In genomic region chr15:66760968-66761722, GRCh38 we compare ENCODE assay signal across 11 cellular contexts. TPM values are rescaled to one million over a fixed set of nuclear protein-coding genes. Genes with fewer than 3 reads are reported as not detected.
DNase-seq lines count a peak whose midpoint lies in the region; ATAC-seq and TF ChIP-seq lines count a peak whose summit lies in the region.
"Had no signal": no experiment of that assay in that cellular context is flagged by ENCODE, and none has a peak within 500 bp of the region (broad histone marks: within the 10 kb centered on the region; RNA-seq: fewer than 3 reads in every experiment).

No MANE protein-coding gene starts in this region.

- CTCF ChIA-PET in activated CD8-positive, alpha-beta T cell treated with anti-CD3 and anti-CD28 coated beads for 36 hours (lab: Charles Lee) = interaction anchor here (1.0 kb wide), 1 partner anchor 14 kb away, joined by 4 read pairs; no protein-coding TSS in a partner anchor

- ATAC-seq in heart left ventricle (peak in 3 of 4 donors; percentile 3 to 44 (median 14)), HG02678 (IDR thresholded peaks at IDR 0.05; ENCODE audit: unreplicated experiment) (no peak)
- ATAC-seq in activated CD8-positive, alpha-beta T cell treated with anti-CD3 and anti-CD28 coated beads for 36 hours = no peak
- ATAC-seq: activated CD8-positive, alpha-beta memory T cell treated with anti-CD3 and anti-CD28 coated beads, Interleukin-2, amount 10 ng/mL, durations not matched to agents 7 days and 5 days had no signal

- peak in 1 of 2 donors; percentile 7 for TF ChIP-seq POLR2A in heart left ventricle (IDR thresholded peaks at IDR 0.05)

- DNase-seq in heart left ventricle (peak in 3 of 5 donors; percentile 24 to 57 (median 35)), cardiac septum (ENCODE audit: low spot score) (no peak), endothelial cell (ENCODE audit: low spot score) (peak; percentile 16), nephron progenitor cell (no peak), SW 1271 (lab: John Stamatoyannopoulos, UW) (no peak)
- DNase-seq in stimulated activated CD4-positive, alpha-beta T cell treated with anti-CD3 and anti-CD28 coated beads, Interleukin-2, amount 100 ng/mL, for 24 hours = no peak
- DNase-seq in activated CD8-positive, alpha-beta T cell treated with anti-CD3 and anti-CD28 coated beads for 36 hours = no peak
- DNase-seq: activated CD8-positive, alpha-beta memory T cell treated with anti-CD3 and anti-CD28 coated beads, Interleukin-2, amount 10 ng/mL, durations not matched to agents 7 days and 5 days; NCI-H345; SK-N-SH had no signal

- H3K36me3 Mint-ChIP-seq in endothelial cell (ENCODE audit: low read depth, unreplicated experiment) = peaks cover 4% of the 10 kb centered on the region
- H3K36me3 Mint-ChIP-seq in nephron progenitor cell (ENCODE audit: low read depth) = peaks cover 20% of the 10 kb centered on the region
- H3K36me3 Mint-ChIP-seq in activated CD8-positive, alpha-beta T cell treated with anti-CD3 and anti-CD28 coated beads for 36 hours (ENCODE audit: low read depth) = no peaks in the 10 kb centered on the region
- H3K36me3 Mint-ChIP-seq: activated CD8-positive, alpha-beta memory T cell treated with anti-CD3 and anti-CD28 coated beads, Interleukin-2, amount 10 ng/mL, durations not matched to agents 7 days and 5 days had no signal

- WGBS in heart left ventricle, 4 donors = 43 to 52% (median 47%) methylated on average over 16 of the region's 16 CpGs

- H3K4me1 ChIP-seq in heart left ventricle = peaks cover 13 to 96% (median 67%) of the 10 kb centered on the region in 12 donors

- H3K4me3 Mint-ChIP-seq in endothelial cell (ENCODE audit: unreplicated experiment) (peak overlapping the region; percentile 22), nephron progenitor cell (no peak overlapping the region)
- no peak overlapping the region for H3K4me3 Mint-ChIP-seq in activated CD8-positive, alpha-beta T cell treated with anti-CD3 and anti-CD28 coated beads for 36 hours
- H3K4me3 Mint-ChIP-seq: activated CD8-positive, alpha-beta memory T cell treated with anti-CD3 and anti-CD28 coated beads, Interleukin-2, amount 10 ng/mL, durations not matched to agents 7 days and 5 days had no signal

- no peak overlapping the region for H3K4me3 ChIP-seq in heart left ventricle

- TF ChIP-seq CTCF in heart left ventricle (IDR thresholded peaks at IDR 0.05) = no peak
- no peak for TF ChIP-seq CTCF in endothelial cell (IDR thresholded peaks at IDR 0.05; ENCODE audit: unreplicated experiment)
- TF ChIP-seq CTCF in nephron progenitor cell (IDR thresholded peaks at IDR 0.05) = no peak
- TF ChIP-seq CTCF in activated CD8-positive, alpha-beta T cell treated with anti-CD3 and anti-CD28 coated beads for 36 hours (IDR thresholded peaks at IDR 0.05) = no peak

- intact Hi-C loops in heart left ventricle (cut with DNase I) = loop anchor here in 4 of 10 donors (5.0 kb wide), 2 partner anchors 54 to 59 kb away; partner anchors contain the start of gene SMAD6 (in 2 of the 4)
- intact Hi-C loops in cardiac septum (cut with DNase I) = no loop called here
- intact Hi-C loops in activated CD8-positive, alpha-beta T cell treated with anti-CD3 and anti-CD28 coated beads for 36 hours (cut with micrococcal nuclease) = no loop called here

- peaks cover 66% of the 10 kb centered on the region for H3K4me1 Mint-ChIP-seq in endothelial cell (ENCODE audit: unreplicated experiment)
- peaks cover 67% of the 10 kb centered on the region for H3K4me1 Mint-ChIP-seq in nephron progenitor cell
- H3K4me1 Mint-ChIP-seq in activated CD8-positive, alpha-beta T cell treated with anti-CD3 and anti-CD28 coated beads for 36 hours (ENCODE audit: low read depth) = peaks cover 4% of the 10 kb centered on the region

- H3K9me3 ChIP-seq in heart left ventricle = no peaks in the 10 kb centered on the region
- H3K9me3 ChIP-seq: SK-N-SH had no signal

- H3K27ac ChIP-seq in heart left ventricle = peak overlapping the region; percentile 40 to 96 (median 82)

- H3K27ac Mint-ChIP-seq in endothelial cell (ENCODE audit: unreplicated experiment) = peak overlapping the region; percentile 97
- H3K27ac Mint-ChIP-seq in nephron progenitor cell = peak overlapping the region; percentile 83
- H3K27ac Mint-ChIP-seq in activated CD8-positive, alpha-beta T cell treated with anti-CD3 and anti-CD28 coated beads for 36 hours = no peak overlapping the region
- H3K27ac Mint-ChIP-seq: activated CD8-positive, alpha-beta memory T cell treated with anti-CD3 and anti-CD28 coated beads, Interleukin-2, amount 10 ng/mL, durations not matched to agents 7 days and 5 days had no signal

- POLR2A ChIA-PET in activated CD8-positive, alpha-beta T cell treated with anti-CD3 and anti-CD28 coated beads for 36 hours (lab: Charles Lee) = no interaction called here

- no peaks in the 10 kb centered on the region for H3K36me3 ChIP-seq in heart left ventricle

- H3K9me3 Mint-ChIP-seq in endothelial cell (ENCODE audit: unreplicated experiment) = no peaks in the 10 kb centered on the region
- no peaks in the 10 kb centered on the region for H3K9me3 Mint-ChIP-seq in nephron progenitor cell
- no peaks in the 10 kb centered on the region for H3K9me3 Mint-ChIP-seq in activated CD8-positive, alpha-beta T cell treated with anti-CD3 and anti-CD28 coated beads for 36 hours

- peaks cover 2% of the 10 kb centered on the region for H3K27me3 Mint-ChIP-seq in endothelial cell (ENCODE audit: unreplicated experiment)
- H3K27me3 Mint-ChIP-seq in nephron progenitor cell (ENCODE audit: low read depth, poor library complexity) = peaks cover 3% of the 10 kb centered on the region
- peaks cover 26% of the 10 kb centered on the region for H3K27me3 Mint-ChIP-seq in activated CD8-positive, alpha-beta T cell treated with anti-CD3 and anti-CD28 coated beads for 36 hours

- peaks cover 0 to 5% (median 0%) of the 10 kb centered on the region in 9 donors for H3K27me3 ChIP-seq in heart left ventricle

RNA-seq across cellular contexts. Expression of gene SMAD6, which starts 59.1 kb away (rescaled TPM):
- total RNA-seq in heart left ventricle = 10 to 100 TPM; 14.4 to 65.9 (median 20.8) TPM
- 10 to 100 TPM; 10.4 to 19.0 TPM for polyA plus RNA-seq in heart left ventricle
- 50.2 TPM for total RNA-seq in cardiac septum
- total RNA-seq in endothelial cell (ENCODE audit: unreplicated experiment) = 21.3 TPM
- under 1 TPM; 0.25 to 0.41 TPM for total RNA-seq in activated CD8-positive, alpha-beta T cell treated with anti-CD3 and anti-CD28 coated beads for 36 hours

Comparison
In these comparisons a context has a peak if more than half of its experiments do, and no peak if none do; other contexts are left out.
1. DNase-seq: peak in heart left ventricle (3 of 5) and endothelial cell (single experiment); none in cardiac septum (single experiment), nephron progenitor cell (single experiment), SW 1271 (0 of 2), stimulated activated CD4-positive, alpha-beta T cell treated with anti-CD3 and anti-CD28 coated beads, Interleukin-2, amount 100 ng/mL, for 24 hours (0 of 2) and activated CD8-positive, alpha-beta T cell treated with anti-CD3 and anti-CD28 coated beads for 36 hours (single experiment).
2. ATAC-seq: peak in heart left ventricle (3 of 4); none in HG02678 (single experiment) and activated CD8-positive, alpha-beta T cell treated with anti-CD3 and anti-CD28 coated beads for 36 hours (single experiment).
3. RNA of gene SMAD6, which starts 59.1 kb away (total RNA-seq): 50.2 TPM in cardiac septum (single experiment), 21.3 TPM in endothelial cell (single experiment) and 14.4 to 65.9 TPM in heart left ventricle; 0.25 to 0.41 TPM in activated CD8-positive, alpha-beta T cell treated with anti-CD3 and anti-CD28 coated beads for 36 hours; every median in the first group is over 10 times any median in the second.